19 cellular contexts compared by ENCODE assay signal in the genomic region with DNA sequence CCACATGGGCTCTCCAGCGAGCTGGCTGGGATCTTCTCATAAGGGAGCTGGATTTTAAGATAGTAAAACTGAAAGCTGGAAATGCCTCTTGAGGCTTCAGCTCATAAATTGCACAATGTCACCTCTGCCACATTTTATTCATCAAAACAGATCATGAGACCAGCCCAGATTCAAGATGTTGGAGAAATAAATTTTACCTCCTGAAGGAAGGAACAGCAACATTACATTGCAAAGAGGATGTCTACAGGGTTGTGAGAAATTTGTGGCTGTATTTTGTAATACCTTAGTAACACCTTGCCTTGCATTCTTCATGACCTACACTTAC.
"Had no signal": no experiment of that assay in that cellular context is flagged by ENCODE, and none has a peak within 500 bp of the region (broad histone marks: within the 10 kb centered on the region; RNA-seq: fewer than 3 reads in every experiment).

No MANE protein-coding gene starts in this region.

- DNase-seq: activated CD4-positive, alpha-beta T cell treated with anti-CD3 and anti-CD28 coated beads for 36 hours; activated CD8-positive, alpha-beta memory T cell treated with anti-CD3 and anti-CD28 coated beads for 24 hours; activated naive CD4-positive, alpha-beta T cell treated with Interleukin-2 at 50 U/mL for 16 hours; activated naive CD8-positive, alpha-beta T cell treated with anti-CD3 and anti-CD28 coated beads, Interleukin-2, amount 50 U/mL, for 24 hours; endodermal cell; erythroblast; head of caudate nucleus; left lung; nephron progenitor cell; spleen; stimulated activated CD4-positive, alpha-beta T cell treated with anti-CD3 and anti-CD28 coated beads, Interleukin-2, amount 100 ng/mL, for 24 hours; stimulated activated naive B cell treated with anti-CD40 and anti-IgM and Interleukin-4, amounts not matched to agents 10 μg/mL and 1 μg/mL and 100 μg/mL, for 72 hours; substantia nigra; T1000; transverse colon had no signal

- ATAC-seq: activated CD4-positive, alpha-beta T cell treated with anti-CD3 and anti-CD28 coated beads for 36 hours; activated naive CD8-positive, alpha-beta T cell treated with anti-CD3 and anti-CD28 coated beads, Interleukin-2, amount 50 U/mL, for 24 hours; left lung; sciatic nerve; stimulated activated naive B cell treated with anti-CD40 and anti-IgM and Interleukin-4, amounts not matched to agents 10 μg/mL and 1 μg/mL and 100 μg/mL, for 72 hours had no signal

- H3K36me3 ChIP-seq: left lung, spleen, transverse colon had no signal

- H3K9me3 Mint-ChIP-seq: activated naive CD8-positive, alpha-beta T cell treated with anti-CD3 and anti-CD28 coated beads, Interleukin-2, amount 50 U/mL, for 24 hours; central memory CD8-positive, alpha-beta T cell; dendritic cell treated with granulocyte-macrophage colony-stimulating factor and Interleukin-4, amounts not matched to agents 40 ng/mL and 50 ng/mL, for 4 days; endodermal cell; nephron progenitor cell; stimulated activated naive B cell treated with anti-CD40 and anti-IgM and Interleukin-4, amounts not matched to agents 10 μg/mL and 1 μg/mL and 100 μg/mL, for 72 hours had no signal

- H3K4me3 Mint-ChIP-seq: activated CD4-positive, alpha-beta T cell treated with anti-CD3 and anti-CD28 coated beads for 36 hours; activated naive CD8-positive, alpha-beta T cell treated with anti-CD3 and anti-CD28 coated beads, Interleukin-2, amount 50 U/mL, for 24 hours; central memory CD8-positive, alpha-beta T cell; dendritic cell treated with granulocyte-macrophage colony-stimulating factor and Interleukin-4, amounts not matched to agents 40 ng/mL and 50 ng/mL, for 4 days; endodermal cell; nephron progenitor cell; stimulated activated naive B cell treated with anti-CD40 and anti-IgM and Interleukin-4, amounts not matched to agents 10 μg/mL and 1 μg/mL and 100 μg/mL, for 72 hours had no signal

- H3K4me1 ChIP-seq: spleen had no signal

- H3K4me1 Mint-ChIP-seq: activated CD4-positive, alpha-beta T cell treated with anti-CD3 and anti-CD28 coated beads for 36 hours; central memory CD8-positive, alpha-beta T cell; stimulated activated naive B cell treated with anti-CD40 and anti-IgM and Interleukin-4, amounts not matched to agents 10 μg/mL and 1 μg/mL and 100 μg/mL, for 72 hours had no signal

- H3K4me3 ChIP-seq: left lung, spleen, transverse colon had no signal

- H3K27ac ChIP-seq: left lung, spleen, transverse colon, VCaP had no signal

- H3K9me3 ChIP-seq: left lung, spleen, transverse colon had no signal

- H3K27me3 ChIP-seq: left lung, transverse colon had no signal

- H3K36me3 Mint-ChIP-seq: stimulated activated naive B cell treated with anti-CD40 and anti-IgM and Interleukin-4, amounts not matched to agents 10 μg/mL and 1 μg/mL and 100 μg/mL, for 72 hours had no signal

- H3K27ac Mint-ChIP-seq: activated CD4-positive, alpha-beta T cell treated with anti-CD3 and anti-CD28 coated beads for 36 hours; activated naive CD8-positive, alpha-beta T cell treated with anti-CD3 and anti-CD28 coated beads, Interleukin-2, amount 50 U/mL, for 24 hours; dendritic cell treated with granulocyte-macrophage colony-stimulating factor and Interleukin-4, amounts not matched to agents 40 ng/mL and 50 ng/mL, for 4 days; endodermal cell; nephron progenitor cell; stimulated activated naive B cell treated with anti-CD40 and anti-IgM and Interleukin-4, amounts not matched to agents 10 μg/mL and 1 μg/mL and 100 μg/mL, for 72 hours had no signal
